ENCODE assay signal across 8 cellular contexts in the genomic region with DNA sequence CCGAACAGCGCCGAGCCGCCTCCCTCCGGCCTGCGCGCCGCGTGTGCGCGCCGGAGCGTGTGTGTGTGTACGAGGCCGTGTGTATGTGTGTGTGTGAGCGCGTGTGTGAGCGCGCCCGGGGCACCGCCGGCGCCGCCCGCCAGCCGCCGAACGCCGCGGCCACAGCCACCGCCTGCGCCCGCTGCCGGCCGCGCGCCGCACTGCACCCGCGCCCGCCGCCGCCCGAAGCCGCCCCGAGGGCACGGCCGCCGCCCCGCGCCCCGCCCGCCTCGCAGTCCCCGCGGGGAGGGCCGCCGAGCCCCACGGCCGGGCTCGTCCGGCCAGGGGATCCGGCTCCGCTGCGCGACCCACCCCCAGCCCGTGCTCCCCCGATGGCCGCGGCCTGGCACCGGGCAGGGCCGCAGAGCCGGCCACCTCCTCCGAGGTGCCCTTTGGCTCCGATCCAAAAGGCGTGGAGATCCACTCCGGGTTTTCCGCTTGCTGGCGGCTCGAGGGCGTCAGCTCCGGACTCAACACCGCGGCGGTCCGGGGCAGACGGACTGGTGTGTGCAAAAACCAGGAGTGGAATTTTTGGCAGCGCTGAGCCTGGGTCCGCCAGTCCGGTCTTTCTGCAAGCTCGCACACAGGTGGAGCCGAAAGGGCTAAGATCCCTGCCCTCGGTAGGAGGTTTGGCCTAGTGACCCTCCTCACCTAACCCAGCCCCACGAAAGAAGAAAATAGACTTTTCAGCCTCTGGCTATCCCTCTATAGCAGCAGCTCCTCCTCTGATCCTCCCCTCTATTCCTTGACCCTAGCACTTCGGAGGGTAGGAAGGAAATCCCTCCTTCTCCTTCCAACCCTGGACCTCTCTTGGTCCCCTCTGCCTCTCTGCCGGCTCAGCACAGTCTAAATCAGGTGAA. TPM values are rescaled to one million over a fixed set of nuclear protein-coding genes. Genes with fewer than 3 reads are reported as not detected.
A peak's percentile ranks its signal among the peaks of the same experiment; 100 is the strongest.
DNase-seq lines count a peak whose midpoint lies in the region; ATAC-seq and TF ChIP-seq lines count a peak whose summit lies in the region.

A gene with protein sequence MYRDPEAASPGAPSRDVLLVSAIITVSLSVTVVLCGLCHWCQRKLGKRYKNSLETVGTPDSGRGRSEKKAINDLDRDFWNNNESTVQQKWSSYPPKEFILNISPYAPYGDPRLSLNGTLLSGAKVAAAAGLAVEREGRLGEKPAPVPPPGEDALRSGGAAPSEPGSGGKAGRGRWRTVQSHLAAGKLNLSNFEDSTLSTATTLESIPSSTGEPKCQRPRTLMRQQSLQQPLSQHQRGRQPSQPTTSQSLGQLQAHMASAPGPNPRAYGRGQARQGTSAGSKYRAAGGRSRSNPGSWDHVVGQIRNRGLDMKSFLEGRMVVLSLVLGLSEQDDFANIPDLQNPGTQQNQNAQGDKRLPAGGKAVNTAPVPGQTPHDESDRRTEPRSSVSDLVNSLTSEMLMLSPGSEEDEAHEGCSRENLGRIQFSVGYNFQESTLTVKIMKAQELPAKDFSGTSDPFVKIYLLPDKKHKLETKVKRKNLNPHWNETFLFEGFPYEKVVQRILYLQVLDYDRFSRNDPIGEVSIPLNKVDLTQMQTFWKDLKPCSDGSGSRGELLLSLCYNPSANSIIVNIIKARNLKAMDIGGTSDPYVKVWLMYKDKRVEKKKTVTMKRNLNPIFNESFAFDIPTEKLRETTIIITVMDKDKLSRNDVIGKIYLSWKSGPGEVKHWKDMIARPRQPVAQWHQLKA (minus strand): TSS at position 47 of the 899 bp plus-strand sequence. CDS start 256 bp downstream, outside the sequence.

- DNase-seq in Daoy (ENCODE audit: low read depth) (peak; percentile 95), H7 (peak; percentile 97), LoVo (ENCODE audit: low spot score) (peak; percentile 95), RPMI8226 (peak; percentile 98), fibroblast of peridontal ligament (ENCODE audit: extremely low read depth) (peak; percentile 97), natural killer cell (peak; percentile 97)
- DNase-seq in activated T-helper 9 cell treated with anti-CD3 and anti-CD28 coated beads, Interleukin-2, amount 50 U/mL, for 16 hours (ENCODE audit: low read depth): peak; percentile 87
- DNase-seq in stimulated activated naive B cell treated with anti-CD40 and anti-IgM and Interleukin-4, amounts not matched to agents 10 μg/mL and 1 μg/mL and 100 μg/mL, for 72 hours: peak; percentile 95

- no peaks in the 10 kb centered on the region for H3K36me3 ChIP-seq in H7 (replicated peaks; ENCODE audit: control insufficient read depth, insufficient read depth, low read length)

- ATAC-seq in natural killer cell: peak; percentile 86 to 91 (median 87)
- peak; percentile 88 to 91 for ATAC-seq in stimulated activated naive B cell treated with anti-CD40 and anti-IgM and Interleukin-4, amounts not matched to agents 10 μg/mL and 1 μg/mL and 100 μg/mL, for 72 hours (replicated peaks)

- peaks cover 24 to 36% of the 10 kb centered on the region in 2 donors for H3K27me3 Mint-ChIP-seq in natural killer cell (ENCODE audit: low read depth in 2 of 2)
- H3K27me3 Mint-ChIP-seq in stimulated activated naive B cell treated with anti-CD40 and anti-IgM and Interleukin-4, amounts not matched to agents 10 μg/mL and 1 μg/mL and 100 μg/mL, for 72 hours: peaks cover 65 to 75% of the 10 kb centered on the region in 2 donors

- H3K27ac Mint-ChIP-seq in natural killer cell: peak within 1 kb of the TSS; percentile 46 to 74
- H3K27ac Mint-ChIP-seq in stimulated activated naive B cell treated with anti-CD40 and anti-IgM and Interleukin-4, amounts not matched to agents 10 μg/mL and 1 μg/mL and 100 μg/mL, for 72 hours: peak within 1 kb of the TSS; percentile 88

- TF ChIP-seq CTCF in natural killer cell (IDR thresholded peaks at IDR 0.05): peak; percentile 9

- no peaks in the 10 kb centered on the region for H3K36me3 Mint-ChIP-seq in natural killer cell
- no peaks in the 10 kb centered on the region for H3K36me3 Mint-ChIP-seq in stimulated activated naive B cell treated with anti-CD40 and anti-IgM and Interleukin-4, amounts not matched to agents 10 μg/mL and 1 μg/mL and 100 μg/mL, for 72 hours

- H3K4me3 ChIP-seq in H7 (ENCODE audit: insufficient read depth, low read depth, low read length): peak within 1 kb of the TSS; percentile 56

- H3K27me3 ChIP-seq in H7 (ENCODE audit: control insufficient read depth, insufficient read depth, low read length): peaks cover 34% of the 10 kb centered on the region

- no peaks in the 10 kb centered on the region for H3K9me3 Mint-ChIP-seq in natural killer cell
- no peaks in the 10 kb centered on the region for H3K9me3 Mint-ChIP-seq in stimulated activated naive B cell treated with anti-CD40 and anti-IgM and Interleukin-4, amounts not matched to agents 10 μg/mL and 1 μg/mL and 100 μg/mL, for 72 hours

- peak within 1 kb of the TSS; percentile 87 for H3K4me3 Mint-ChIP-seq in natural killer cell
- H3K4me3 Mint-ChIP-seq in stimulated activated naive B cell treated with anti-CD40 and anti-IgM and Interleukin-4, amounts not matched to agents 10 μg/mL and 1 μg/mL and 100 μg/mL, for 72 hours: peak within 1 kb of the TSS; percentile 86 to 87

- H3K4me1 Mint-ChIP-seq in natural killer cell: peaks cover 0 to 19% of the 10 kb centered on the region in 2 donors
- peaks cover 14 to 33% of the 10 kb centered on the region in 2 donors for H3K4me1 Mint-ChIP-seq in stimulated activated naive B cell treated with anti-CD40 and anti-IgM and Interleukin-4, amounts not matched to agents 10 μg/mL and 1 μg/mL and 100 μg/mL, for 72 hours

- intact Hi-C loops in natural killer cell (cut with micrococcal nuclease): no loop called here

RNA-seq across cellular contexts. Expression of the gene that starts here (rescaled TPM):
- total RNA-seq in Daoy (2014; rRNA removed; shearing (Covaris generic)): 0.34 and 0.77 TPM in 2 replicates
- 3.6 and 4.8 TPM in 2 replicates for total RNA-seq in H7 (2014; rRNA removed; shearing (Covaris generic))
- total RNA-seq in natural killer cell: under 1 TPM in 1 of 3 donors, not detected in 2; 0.07 TPM

Comparison
In these comparisons a context has a peak if more than half of its experiments do, and no peak if none do; other contexts are left out.
1. Peak in every context shown above with its lines: DNase-seq, ATAC-seq and H3K4me3 ChIP-seq.
2. Peak in DNase-seq in Daoy; RNA of the gene not detected or under 1 TPM.
3. Peak in DNase-seq and ATAC-seq in natural killer cell; RNA of the gene not detected or under 1 TPM.